ENCODE assay signal across 10 cellular contexts in genomic region chr5:14445581-14446290, GRCh38.
DNase-seq lines count a peak whose midpoint lies in the region; ATAC-seq and TF ChIP-seq lines count a peak whose summit lies in the region.
"Had no signal": no experiment of that assay in that cellular context is flagged by ENCODE, and none has a peak within 500 bp of the region (broad histone marks: within the 10 kb centered on the region; RNA-seq: fewer than 3 reads in every experiment).

No MANE protein-coding gene starts in this region.

- ATAC-seq in foreskin keratinocyte = peak; percentile 53
- ATAC-seq in effector memory CD8-positive, alpha-beta T cell (replicated peaks) = no peak
- ATAC-seq in activated CD8-positive, alpha-beta memory T cell treated with anti-CD3 and anti-CD28 coated beads, Interleukin-2, amount 10 ng/mL, durations not matched to agents 7 days and 5 days = no peak
- ATAC-seq: GM12878 had no signal

- no peak overlapping the region for H3K4me3 Mint-ChIP-seq in activated CD4-positive, alpha-beta memory T cell treated with anti-CD3 and anti-CD28 coated beads, Interleukin-2, amount 10 ng/mL, durations not matched to agents 7 days and 5 days
- H3K4me3 Mint-ChIP-seq in effector memory CD8-positive, alpha-beta T cell = no peak overlapping the region
- no peak overlapping the region for H3K4me3 Mint-ChIP-seq in activated CD8-positive, alpha-beta memory T cell treated with anti-CD3 and anti-CD28 coated beads, Interleukin-2, amount 10 ng/mL, durations not matched to agents 7 days and 5 days

- H3K4me1 ChIP-seq in HUES6 (ENCODE audit: control insufficient read depth, insufficient read depth, low read length) (peaks cover 37% of the 10 kb centered on the region), foreskin keratinocyte (peaks cover 17% of the 10 kb centered on the region)

- no peak overlapping the region for H3K27ac Mint-ChIP-seq in activated CD4-positive, alpha-beta memory T cell treated with anti-CD3 and anti-CD28 coated beads, Interleukin-2, amount 10 ng/mL, durations not matched to agents 7 days and 5 days
- H3K27ac Mint-ChIP-seq in effector memory CD8-positive, alpha-beta T cell = no peak overlapping the region
- H3K27ac Mint-ChIP-seq in activated CD8-positive, alpha-beta memory T cell treated with anti-CD3 and anti-CD28 coated beads, Interleukin-2, amount 10 ng/mL, durations not matched to agents 7 days and 5 days = no peak overlapping the region

- CTCF ChIA-PET in activated CD4-positive, alpha-beta memory T cell treated with anti-CD3 and anti-CD28 coated beads, Interleukin-2, amount 10 ng/mL, durations not matched to agents 7 days and 5 days (lab: Charles Lee) = no interaction called here
- CTCF ChIA-PET in activated CD8-positive, alpha-beta memory T cell treated with anti-CD3 and anti-CD28 coated beads, Interleukin-2, amount 10 ng/mL, durations not matched to agents 7 days and 5 days (lab: Charles Lee) = no interaction called here

- H3K9me3 ChIP-seq in HUES6 (ENCODE audit: control insufficient read depth, insufficient read depth, low read depth, low read length) (no peaks in the 10 kb centered on the region), SK-N-MC (ENCODE audit: low read depth, low read length) (no peaks in the 10 kb centered on the region), WERI-Rb-1 (ENCODE audit: severe bottlenecking) (no peaks in the 10 kb centered on the region)
- H3K9me3 ChIP-seq: Peyer's patch had no signal

- TF ChIP-seq CTCF in foreskin keratinocyte (conservative IDR thresholded peaks at IDR 0.05) (no peak), WERI-Rb-1 (IDR thresholded peaks at IDR 0.05; ENCODE audit: low read depth, low read length) (no peak)

- H3K27ac ChIP-seq in HUES6 (ENCODE audit: low read depth, low read length) (peak overlapping the region; percentile 42; the same call in 1 of the 2 replicates), SK-N-MC (peak overlapping the region; percentile 51; the same call in 1 of the 2 replicates), foreskin keratinocyte (no peak overlapping the region), WERI-Rb-1 (no peak overlapping the region)

- no peaks in the 10 kb centered on the region for H3K36me3 Mint-ChIP-seq in activated CD4-positive, alpha-beta memory T cell treated with anti-CD3 and anti-CD28 coated beads, Interleukin-2, amount 10 ng/mL, durations not matched to agents 7 days and 5 days (ENCODE audit: low read depth)
- peaks cover 3% of the 10 kb centered on the region for H3K36me3 Mint-ChIP-seq in effector memory CD8-positive, alpha-beta T cell (ENCODE audit: insufficient read depth)
- H3K36me3 Mint-ChIP-seq in activated CD8-positive, alpha-beta memory T cell treated with anti-CD3 and anti-CD28 coated beads, Interleukin-2, amount 10 ng/mL, durations not matched to agents 7 days and 5 days = peaks cover 1% of the 10 kb centered on the region

- no peaks in the 10 kb centered on the region for H3K27me3 ChIP-seq in HUES6 (ENCODE audit: control insufficient read depth, insufficient read depth, low read length)
- H3K27me3 ChIP-seq in foreskin keratinocyte = no peaks in the 10 kb centered on the region
- no peaks in the 10 kb centered on the region for H3K27me3 ChIP-seq in WERI-Rb-1 (ENCODE audit: insufficient read depth, low read depth, severe bottlenecking)
- H3K27me3 ChIP-seq: Peyer's patch had no signal

- H3K27me3 Mint-ChIP-seq in activated CD4-positive, alpha-beta memory T cell treated with anti-CD3 and anti-CD28 coated beads, Interleukin-2, amount 10 ng/mL, durations not matched to agents 7 days and 5 days = peaks cover 12% of the 10 kb centered on the region
- H3K27me3 Mint-ChIP-seq in effector memory CD8-positive, alpha-beta T cell = peaks cover 0 to 22% of the 10 kb centered on the region in 2 donors
- peaks cover 23% of the 10 kb centered on the region for H3K27me3 Mint-ChIP-seq in activated CD8-positive, alpha-beta memory T cell treated with anti-CD3 and anti-CD28 coated beads, Interleukin-2, amount 10 ng/mL, durations not matched to agents 7 days and 5 days

- peaks cover 14% of the 10 kb centered on the region for H3K4me1 Mint-ChIP-seq in activated CD4-positive, alpha-beta memory T cell treated with anti-CD3 and anti-CD28 coated beads, Interleukin-2, amount 10 ng/mL, durations not matched to agents 7 days and 5 days
- H3K4me1 Mint-ChIP-seq in effector memory CD8-positive, alpha-beta T cell (ENCODE audit: low read depth in 2 of 2) = peaks cover 3 to 6% of the 10 kb centered on the region in 2 donors
- H3K4me1 Mint-ChIP-seq in activated CD8-positive, alpha-beta memory T cell treated with anti-CD3 and anti-CD28 coated beads, Interleukin-2, amount 10 ng/mL, durations not matched to agents 7 days and 5 days = peaks cover 19% of the 10 kb centered on the region

- H3K9me3 Mint-ChIP-seq in activated CD4-positive, alpha-beta memory T cell treated with anti-CD3 and anti-CD28 coated beads, Interleukin-2, amount 10 ng/mL, durations not matched to agents 7 days and 5 days = no peaks in the 10 kb centered on the region
- H3K9me3 Mint-ChIP-seq in effector memory CD8-positive, alpha-beta T cell = no peaks in the 10 kb centered on the region
- no peaks in the 10 kb centered on the region for H3K9me3 Mint-ChIP-seq in activated CD8-positive, alpha-beta memory T cell treated with anti-CD3 and anti-CD28 coated beads, Interleukin-2, amount 10 ng/mL, durations not matched to agents 7 days and 5 days (ENCODE audit: low read depth)

- H3K4me3 ChIP-seq in HUES6 (ENCODE audit: low read depth, low read length) (peak overlapping the region; percentile 31; the same call in 1 of the 2 replicates), SK-N-MC (peak overlapping the region; percentile 50; the same call in 1 of the 2 replicates), WERI-Rb-1 (ENCODE audit: low read depth, low read length) (no peak overlapping the region)
- H3K4me3 ChIP-seq: GM12878, Peyer's patch had no signal

- H3K36me3 ChIP-seq in HUES6 (ENCODE audit: control insufficient read depth, insufficient read depth, low read length) = peaks cover 6% of the 10 kb centered on the region
- H3K36me3 ChIP-seq in SK-N-MC (ENCODE audit: insufficient read depth, low read length) = no peaks in the 10 kb centered on the region
- H3K36me3 ChIP-seq in WERI-Rb-1 = no peaks in the 10 kb centered on the region
- H3K36me3 ChIP-seq: Peyer's patch had no signal

- POLR2A ChIA-PET in activated CD4-positive, alpha-beta memory T cell treated with anti-CD3 and anti-CD28 coated beads, Interleukin-2, amount 10 ng/mL, durations not matched to agents 7 days and 5 days (lab: Charles Lee) = no interaction called here

- H3K9ac ChIP-seq in HUES6 (ENCODE audit: low read length) (peak overlapping the region; percentile 52), SK-N-MC (ENCODE audit: insufficient read length) (no peak overlapping the region)

- DNase-seq in SK-N-MC (ENCODE audit: low read depth, low spot score) = no peak
- peak in 1 of 2 donors; percentile 39 for DNase-seq in foreskin keratinocyte
- peak; percentile 79 for DNase-seq in putamen (ENCODE audit: low spot score)
- DNase-seq in WERI-Rb-1 = no peak
- no peak for DNase-seq in activated CD4-positive, alpha-beta memory T cell treated with anti-CD3 and anti-CD28 coated beads, Interleukin-2, amount 10 ng/mL, durations not matched to agents 7 days and 5 days
- no peak for DNase-seq in effector memory CD8-positive, alpha-beta T cell
- no peak for DNase-seq in activated CD8-positive, alpha-beta memory T cell treated with anti-CD3 and anti-CD28 coated beads, Interleukin-2, amount 10 ng/mL, durations not matched to agents 7 days and 5 days
- DNase-seq: Peyer's patch had no signal

Comparison
In these comparisons a context has a peak if more than half of its experiments do, and no peak if none do; other contexts are left out.
1. H3K27ac ChIP-seq: peak in HUES6 (single experiment) and SK-N-MC (single experiment); none in foreskin keratinocyte (single experiment) and WERI-Rb-1 (single experiment).